1 cellular context compared by ENCODE assay signal in the genomic region with DNA sequence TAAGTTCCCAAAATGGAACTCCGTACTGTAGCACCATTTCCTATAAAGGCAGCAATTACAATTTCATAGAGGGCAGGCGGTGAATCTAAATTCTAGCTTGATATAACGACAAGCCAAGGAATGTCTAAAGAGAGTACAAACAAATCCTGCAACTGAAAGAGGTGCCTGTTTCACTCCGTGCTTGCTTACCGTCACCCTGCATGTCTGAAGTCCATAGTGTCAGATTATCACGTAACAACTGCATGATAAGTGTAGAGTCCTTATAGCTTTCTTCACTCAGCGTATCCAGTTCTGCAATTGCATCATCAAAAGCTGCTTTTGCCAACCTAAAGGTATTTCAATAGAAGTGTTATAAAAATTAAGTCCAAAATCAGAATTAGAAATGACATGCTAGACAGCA.
TF ChIP-seq lines count a peak whose summit lies in the region.

No MANE protein-coding gene starts in this region.

TF ChIP-seq in WTC11, 78 proteins besides CTCF, POLR2A, EP300 and RAD21 (continued from another document):
- TF ChIP-seq, protein P1, sequence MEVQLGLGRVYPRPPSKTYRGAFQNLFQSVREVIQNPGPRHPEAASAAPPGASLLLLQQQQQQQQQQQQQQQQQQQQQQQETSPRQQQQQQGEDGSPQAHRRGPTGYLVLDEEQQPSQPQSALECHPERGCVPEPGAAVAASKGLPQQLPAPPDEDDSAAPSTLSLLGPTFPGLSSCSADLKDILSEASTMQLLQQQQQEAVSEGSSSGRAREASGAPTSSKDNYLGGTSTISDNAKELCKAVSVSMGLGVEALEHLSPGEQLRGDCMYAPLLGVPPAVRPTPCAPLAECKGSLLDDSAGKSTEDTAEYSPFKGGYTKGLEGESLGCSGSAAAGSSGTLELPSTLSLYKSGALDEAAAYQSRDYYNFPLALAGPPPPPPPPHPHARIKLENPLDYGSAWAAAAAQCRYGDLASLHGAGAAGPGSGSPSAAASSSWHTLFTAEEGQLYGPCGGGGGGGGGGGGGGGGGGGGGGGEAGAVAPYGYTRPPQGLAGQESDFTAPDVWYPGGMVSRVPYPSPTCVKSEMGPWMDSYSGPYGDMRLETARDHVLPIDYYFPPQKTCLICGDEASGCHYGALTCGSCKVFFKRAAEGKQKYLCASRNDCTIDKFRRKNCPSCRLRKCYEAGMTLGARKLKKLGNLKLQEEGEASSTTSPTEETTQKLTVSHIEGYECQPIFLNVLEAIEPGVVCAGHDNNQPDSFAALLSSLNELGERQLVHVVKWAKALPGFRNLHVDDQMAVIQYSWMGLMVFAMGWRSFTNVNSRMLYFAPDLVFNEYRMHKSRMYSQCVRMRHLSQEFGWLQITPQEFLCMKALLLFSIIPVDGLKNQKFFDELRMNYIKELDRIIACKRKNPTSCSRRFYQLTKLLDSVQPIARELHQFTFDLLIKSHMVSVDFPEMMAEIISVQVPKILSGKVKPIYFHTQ (CRISPR knock-in tag; IDR thresholded peaks at IDR 0.05), result no peak
- no peak for TF ChIP-seq SMAD4 (CRISPR knock-in tag; IDR thresholded peaks at IDR 0.05)
- TF ChIP-seq, protein P2, sequence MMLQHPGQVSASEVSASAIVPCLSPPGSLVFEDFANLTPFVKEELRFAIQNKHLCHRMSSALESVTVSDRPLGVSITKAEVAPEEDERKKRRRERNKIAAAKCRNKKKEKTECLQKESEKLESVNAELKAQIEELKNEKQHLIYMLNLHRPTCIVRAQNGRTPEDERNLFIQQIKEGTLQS (CRISPR knock-in tag; conservative IDR thresholded peaks at IDR 0.05), result no peak
TF ChIP-seq in WTC11: peak in this region for 0.
